ENCODE assay signal across 1 cellular context in genomic region chr16:68022728-68023537, GRCh38.
TF ChIP-seq lines count a peak whose summit lies in the region.

Gene DDX28, minus strand, starts transcription at chr16:68023232. Its CDS starts 30 bp downstream, at chr16:68023202.
Gene DUS2, plus strand, starts transcription at chr16:68023284. Its CDS starts 14,740 bp downstream, at chr16:68038024.

TF ChIP-seq in HepG2, 621 proteins besides CTCF, POLR2A, EP300 and RAD21 (continued from another document and continues in another):
- no peak; the same call in 1 of the 2 replicates for TF ChIP-seq RERE (CRISPR knock-in tag; IDR thresholded peaks at IDR 0.05; ENCODE audit: low read depth)
- TF ChIP-seq ZBTB42 (CRISPR knock-in tag; IDR thresholded peaks at IDR 0.05): peak; percentile 79; the same call in 1 of the 2 replicates
- no peak for TF ChIP-seq GPBP1L1 (CRISPR knock-in tag; IDR thresholded peaks at IDR 0.05)
- no peak; the same call in 1 of the 2 replicates for TF ChIP-seq ZNF460 (CRISPR knock-in tag; IDR thresholded peaks at IDR 0.05; ENCODE audit: borderline replicate concordance)
- peak; percentile 92 for TF ChIP-seq RBM39 (IDR thresholded peaks at IDR 0.05; ENCODE audit: low read depth, low read length, poor library complexity, severe bottlenecking)
- peak; percentile 99 for TF ChIP-seq KMT2A (CRISPR knock-in tag; IDR thresholded peaks at IDR 0.05)
- peak; percentile 98 for TF ChIP-seq ZNF451 (CRISPR knock-in tag; IDR thresholded peaks at IDR 0.05)
- TF ChIP-seq ZNF33A (CRISPR knock-in tag; IDR thresholded peaks at IDR 0.05; ENCODE audit: borderline replicate concordance): no peak; the same call in 1 of the 2 replicates
- peak; percentile 95 for TF ChIP-seq SMAD3 (CRISPR knock-in tag; IDR thresholded peaks at IDR 0.05)
- TF ChIP-seq ZNF878 (CRISPR knock-in tag; IDR thresholded peaks at IDR 0.05): no peak; the same call in 1 of the 2 replicates
- TF ChIP-seq PTBP1 (IDR thresholded peaks at IDR 0.05; ENCODE audit: low read depth, low read length, poor library complexity, severe bottlenecking): no peak
- TF ChIP-seq NR2F6 (IDR thresholded peaks at IDR 0.05): peak; percentile 77; the same call in 1 of the 2 replicates
- peak; percentile 94 for TF ChIP-seq NR2F6 (CRISPR knock-in tag; IDR thresholded peaks at IDR 0.05)
- TF ChIP-seq ZSCAN29 (CRISPR knock-in tag; conservative IDR thresholded peaks at IDR 0.05): peak; percentile 92
- no peak for TF ChIP-seq SNAPC4 (CRISPR knock-in tag; IDR thresholded peaks at IDR 0.05)
- TF ChIP-seq HMGA1 (CRISPR knock-in tag; conservative IDR thresholded peaks at IDR 0.05): no peak
- no peak; the same call in 1 of the 2 replicates for TF ChIP-seq ZNF552 (CRISPR knock-in tag; IDR thresholded peaks at IDR 0.05; ENCODE audit: borderline replicate concordance)
- TF ChIP-seq ZHX1 (CRISPR knock-in tag; IDR thresholded peaks at IDR 0.05; ENCODE audit: low read depth): peak; percentile 96
- no peak for TF ChIP-seq PLSCR1 (CRISPR knock-in tag; IDR thresholded peaks at IDR 0.05; ENCODE audit: borderline replicate concordance)
- TF ChIP-seq ZMYM3 (CRISPR knock-in tag; IDR thresholded peaks at IDR 0.05): peak; percentile 79; the same call in 1 of the 2 replicates
- TF ChIP-seq JUN (CRISPR knock-in tag; IDR thresholded peaks at IDR 0.05): peak; percentile 60; the same call in 1 of the 2 replicates
- TF ChIP-seq IKZF4 (CRISPR knock-in tag; IDR thresholded peaks at IDR 0.05; ENCODE audit: borderline replicate concordance, low read depth, not compliant biosample characterization): peak; percentile 73
- peak; percentile 94 for TF ChIP-seq MIER3 (CRISPR knock-in tag; IDR thresholded peaks at IDR 0.05; ENCODE audit: borderline replicate concordance)
- peak; percentile 96 for TF ChIP-seq ZNF414 (CRISPR knock-in tag; IDR thresholded peaks at IDR 0.05)
- peak; percentile 73 for TF ChIP-seq CEBPG (CRISPR knock-in tag; IDR thresholded peaks at IDR 0.05)
- peak; percentile 79 for TF ChIP-seq PBX3 (CRISPR knock-in tag; IDR thresholded peaks at IDR 0.05; ENCODE audit: borderline replicate concordance)
- peak; percentile 99; the same call in 1 of the 2 replicates for TF ChIP-seq ZNF670 (CRISPR knock-in tag; IDR thresholded peaks at IDR 0.05; ENCODE audit: borderline replicate concordance)
- no peak for TF ChIP-seq ZBTB1 (CRISPR knock-in tag; IDR thresholded peaks at IDR 0.05; ENCODE audit: borderline replicate concordance)
- TF ChIP-seq ZXDC (CRISPR knock-in tag; IDR thresholded peaks at IDR 0.05): peak; percentile 94; the same call in 1 of the 2 replicates
- TF ChIP-seq ZNF775 (CRISPR knock-in tag; IDR thresholded peaks at IDR 0.05; ENCODE audit: borderline replicate concordance): no peak
- TF ChIP-seq ZNF274 (CRISPR knock-in tag; IDR thresholded peaks at IDR 0.05): peak; percentile 83
- TF ChIP-seq CEBPB (IDR thresholded peaks at IDR 0.05; ENCODE audit: borderline replicate concordance, low read depth, low read length): no peak
- no peak for TF ChIP-seq SRSF9 (IDR thresholded peaks at IDR 0.05; ENCODE audit: borderline replicate concordance, insufficient read depth, low read depth, low read length, poor library complexity, severe bottlenecking)
